10 cellular contexts compared by ENCODE assay signal in the genomic region with DNA sequence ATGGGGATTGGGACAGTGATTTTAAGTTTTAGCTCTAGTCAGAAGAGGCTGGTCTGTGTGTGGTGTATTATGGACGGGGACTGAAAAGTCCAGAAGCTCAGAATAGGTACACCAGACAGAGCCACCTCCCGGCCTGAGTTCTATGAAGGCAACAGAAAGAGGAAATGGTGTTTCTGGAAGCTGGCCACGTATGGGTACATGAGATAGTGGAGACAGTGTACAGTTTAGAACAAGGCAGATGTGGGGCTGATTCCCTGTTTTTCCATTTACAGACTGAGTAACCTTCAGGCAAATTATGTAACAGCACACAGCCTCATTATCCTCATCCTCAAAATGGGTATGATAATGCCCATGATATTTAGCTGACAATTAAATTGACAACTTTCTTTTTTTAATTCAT. TPM values are rescaled to one million over a fixed set of nuclear protein-coding genes. Genes with fewer than 3 reads are reported as not detected.
DNase-seq lines count a peak whose midpoint lies in the region; ATAC-seq, FAIRE-seq and TF ChIP-seq lines count a peak whose summit lies in the region.
"Had no signal": no experiment of that assay in that cellular context is flagged by ENCODE, and none has a peak within 500 bp of the region (broad histone marks: within the 10 kb centered on the region; RNA-seq: fewer than 3 reads in every experiment).

No MANE protein-coding gene starts in this region.

- no peaks in the 10 kb centered on the region for H3K9me3 ChIP-seq in CD8-positive, alpha-beta T cell (ENCODE audit: low read length)
- no peaks in the 10 kb centered on the region for H3K9me3 ChIP-seq in KOPT-K1 (ENCODE audit: insufficient read depth, low read length, poor library complexity, severe bottlenecking)
- H3K9me3 ChIP-seq: neutrophil had no signal

- ATAC-seq in CD8-positive, alpha-beta T cell = no peak
- no peak for ATAC-seq in naive thymus-derived CD8-positive, alpha-beta T cell

- H3K4me1 ChIP-seq in CD8-positive, alpha-beta T cell (ENCODE audit: insufficient read depth, low read length) = peaks cover 19% of the 10 kb centered on the region

- no peak overlapping the region for H3K4me3 ChIP-seq in CD8-positive, alpha-beta T cell (ENCODE audit: low read depth, low read length)

- intact Hi-C loops in CD8-positive, alpha-beta T cell (cut with DNase I, micrococcal nuclease) = loop anchor here (5.0 kb wide), 2 partner anchors 130 kb away; no protein-coding TSS in a partner anchor
- intact Hi-C loops in MCF 10A (cut with micrococcal nuclease) = no loop called here

- no peak for DNase-seq in CD8-positive, alpha-beta T cell
- DNase-seq in MCF 10A (ENCODE audit: unreplicated experiment) (no peak), GM03348 (ENCODE audit: low spot score) (no peak), HTR-8/SVneo (ENCODE audit: insufficient read length, low spot score) (no peak), cortex of kidney (lab: John Stamatoyannopoulos, UW) (no peak), NCI-H146 treated with DMSO at 0.1 percent for 48 hours (lab: John Stamatoyannopoulos, UW; ENCODE audit: unreplicated experiment) (no peak)
- no peak for DNase-seq in naive thymus-derived CD8-positive, alpha-beta T cell
- DNase-seq: NCI-H187 had no signal

- no peaks in the 10 kb centered on the region for H3K27me3 Mint-ChIP-seq in CD8-positive, alpha-beta T cell (ENCODE audit: low read depth)
- H3K27me3 Mint-ChIP-seq in MCF 10A (ENCODE audit: insufficient read depth, unreplicated experiment) = peaks cover 13% of the 10 kb centered on the region
- peaks cover 0 to 7% (median 0%) of the 10 kb centered on the region in 5 donors for H3K27me3 Mint-ChIP-seq in naive thymus-derived CD8-positive, alpha-beta T cell

- no peak for FAIRE-seq in HTR-8/SVneo (lab: Jason Lieb, UNC)

- H3K36me3 Mint-ChIP-seq in CD8-positive, alpha-beta T cell = peaks cover 42% of the 10 kb centered on the region
- peaks cover 28% of the 10 kb centered on the region for H3K36me3 Mint-ChIP-seq in MCF 10A (ENCODE audit: insufficient read depth, unreplicated experiment)
- H3K36me3 Mint-ChIP-seq in naive thymus-derived CD8-positive, alpha-beta T cell = peaks cover 23 to 42% (median 42%) of the 10 kb centered on the region in 3 donors

- no peaks in the 10 kb centered on the region for H3K27me3 ChIP-seq in CD8-positive, alpha-beta T cell (ENCODE audit: insufficient read depth, low read length)

- no peak overlapping the region for H3K27ac ChIP-seq in CD8-positive, alpha-beta T cell (ENCODE audit: low read depth, low read length)
- peak overlapping the region; percentile 71 for H3K27ac ChIP-seq in KOPT-K1 (ENCODE audit: low read depth, low read length, poor library complexity, severe bottlenecking)
- H3K27ac ChIP-seq: neutrophil had no signal

- POLR2A ChIA-PET in CD8-positive, alpha-beta T cell (lab: Charles Lee) = no interaction called here
- POLR2A ChIA-PET in MCF 10A (lab: Yijun Ruan, JAX) = interaction anchor here (0.6 to 0.9 kb wide), 2 partner anchors 14 to 24 kb away, joined by 3 to 4 read pairs; no protein-coding TSS in a partner anchor
- POLR2A ChIA-PET in naive thymus-derived CD8-positive, alpha-beta T cell (lab: Charles Lee) = interaction anchor here (0.6 kb wide), 1 partner anchor 132 kb away, joined by 3 read pairs; no protein-coding TSS in a partner anchor

- H3K36me3 ChIP-seq in CD8-positive, alpha-beta T cell (ENCODE audit: insufficient read depth, low read length) = no peaks in the 10 kb centered on the region
- peaks cover 38% of the 10 kb centered on the region for H3K36me3 ChIP-seq in KOPT-K1 (ENCODE audit: insufficient read depth, low read length)
- H3K36me3 ChIP-seq: neutrophil had no signal

- CTCF ChIA-PET in CD8-positive, alpha-beta T cell (lab: Charles Lee) = no interaction called here
- CTCF ChIA-PET in MCF 10A (lab: Yijun Ruan, JAX) = interaction anchor here (0.6 to 0.7 kb wide), 2 partner anchors 157 to 227 kb away, joined by 3 to 4 read pairs; no protein-coding TSS in a partner anchor

- TF ChIP-seq CTCF in CD8-positive, alpha-beta T cell (IDR thresholded peaks at IDR 0.05) = no peak
- TF ChIP-seq CTCF in MCF 10A (IDR thresholded peaks at IDR 0.05; ENCODE audit: unreplicated experiment) = no peak

- H3K9me3 Mint-ChIP-seq in CD8-positive, alpha-beta T cell = no peaks in the 10 kb centered on the region
- H3K9me3 Mint-ChIP-seq in MCF 10A (ENCODE audit: unreplicated experiment) = no peaks in the 10 kb centered on the region
- H3K9me3 Mint-ChIP-seq in naive thymus-derived CD8-positive, alpha-beta T cell = peaks cover 0 to 4% (median 0%) of the 10 kb centered on the region in 9 donors

- no peak overlapping the region for H3K27ac Mint-ChIP-seq in CD8-positive, alpha-beta T cell
- no peak overlapping the region for H3K27ac Mint-ChIP-seq in MCF 10A (ENCODE audit: low read depth, unreplicated experiment)
- H3K27ac Mint-ChIP-seq in naive thymus-derived CD8-positive, alpha-beta T cell = peak overlapping the region in 4 of 10 donors; percentile 32 to 92 (median 63)

- H3K4me1 Mint-ChIP-seq in CD8-positive, alpha-beta T cell (ENCODE audit: low read depth) = peaks cover 47% of the 10 kb centered on the region
- peaks cover 9% of the 10 kb centered on the region for H3K4me1 Mint-ChIP-seq in MCF 10A (ENCODE audit: insufficient read depth, unreplicated experiment)
- peaks cover 27 to 41% (median 36%) of the 10 kb centered on the region in 4 donors for H3K4me1 Mint-ChIP-seq in naive thymus-derived CD8-positive, alpha-beta T cell

- peak overlapping the region; percentile 97 for H3K4me3 Mint-ChIP-seq in CD8-positive, alpha-beta T cell
- H3K4me3 Mint-ChIP-seq in MCF 10A (ENCODE audit: unreplicated experiment) = peak overlapping the region; percentile 97
- H3K4me3 Mint-ChIP-seq in naive thymus-derived CD8-positive, alpha-beta T cell = peak overlapping the region in 9 of 10 donors; percentile 96 to 100 (median 99)

- no TSS peak for BruUV-seq in MCF 10A (replicated peaks; lab: Mats Ljungman, UMichigan)

RNA-seq across cellular contexts. Expression of a gene that starts 1.3 kb away (rescaled TPM):
- total RNA-seq in CD8-positive, alpha-beta T cell = 1 to 10 TPM in 1 of 2 experiments, under 1 TPM in 1; 0.84 to 1.4 TPM
- total RNA-seq in MCF 10A (2022) = 6.9 and 9.3 TPM in 2 replicates
- total RNA-seq in naive thymus-derived CD8-positive, alpha-beta T cell = 10 to 100 TPM; 17.0 to 21.0 TPM
- polyA plus RNA-seq in naive thymus-derived CD8-positive, alpha-beta T cell = 1 to 10 TPM; 1.9 to 3.7 (median 2.8) TPM

RNA-seq across cellular contexts. Expression of a gene that starts 40.9 kb away (rescaled TPM):
- not detected for total RNA-seq in CD8-positive, alpha-beta T cell
- not detected in 2 replicates for total RNA-seq in MCF 10A (2022)
- total RNA-seq in naive thymus-derived CD8-positive, alpha-beta T cell = under 1 TPM in 1 of 2 experiments, not detected in 1; 0.26 TPM
- polyA plus RNA-seq in naive thymus-derived CD8-positive, alpha-beta T cell = not detected

RNA-seq across cellular contexts. Expression of a gene that starts 57.8 kb away (rescaled TPM):
- total RNA-seq in CD8-positive, alpha-beta T cell = not detected
- not detected in 2 replicates for total RNA-seq in MCF 10A (2022)
- total RNA-seq in naive thymus-derived CD8-positive, alpha-beta T cell = not detected
- not detected for polyA plus RNA-seq in naive thymus-derived CD8-positive, alpha-beta T cell
